Comparison of ENCODE assay signal across 8 cellular contexts in the genomic region with DNA sequence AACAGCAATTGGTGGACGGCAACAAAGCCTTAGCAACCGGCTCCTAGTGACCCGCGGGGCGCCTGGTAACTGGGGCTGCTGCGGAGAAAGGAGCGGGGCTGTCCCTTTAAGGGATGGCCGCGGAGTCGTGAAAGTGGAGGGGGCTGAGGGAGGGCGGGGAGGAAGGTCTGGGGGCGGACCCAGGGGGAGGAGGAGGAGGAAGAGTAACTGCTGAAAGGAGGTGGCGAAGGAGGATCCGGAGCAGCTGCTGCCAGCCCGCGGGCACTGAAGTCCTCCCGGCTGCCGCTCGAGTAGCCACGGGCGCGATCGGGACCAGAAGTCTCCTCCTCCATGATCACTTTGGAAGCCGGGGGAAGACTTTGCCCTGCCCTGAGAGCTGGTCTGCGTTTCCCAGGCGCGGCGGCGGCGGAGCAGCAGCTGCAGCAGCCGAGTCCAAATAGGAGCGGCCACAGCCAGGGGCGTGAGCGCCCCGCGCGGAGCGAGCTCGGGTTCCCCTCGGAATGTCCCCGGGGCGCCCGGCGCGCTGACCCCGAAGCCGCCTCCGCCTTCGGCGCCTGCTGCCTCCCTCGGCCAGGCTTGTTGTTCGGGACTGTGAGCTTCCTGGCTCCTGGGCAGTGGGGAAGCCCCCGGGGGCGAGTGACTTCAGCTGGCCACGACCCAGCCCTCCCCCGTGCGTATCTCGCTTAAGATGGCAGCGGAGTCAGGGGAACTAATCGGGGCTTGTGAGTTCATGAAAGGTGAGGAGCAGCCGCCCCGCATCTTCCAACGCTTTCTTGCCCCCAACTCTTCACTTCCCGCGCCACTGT. TPM values are rescaled to one million over a fixed set of nuclear protein-coding genes. Genes with fewer than 3 reads are reported as not detected.
A peak's percentile ranks its signal among the peaks of the same experiment; 100 is the strongest.
DNase-seq lines count a peak whose midpoint lies in the region; ATAC-seq, FAIRE-seq and TF ChIP-seq lines count a peak whose summit lies in the region.

Gene CDC14A (plus strand): TSS at position 240 of the 806 bp plus-strand sequence. CDS start 449 bp downstream, at position 689.

- no peaks in the 10 kb centered on the region for H3K27me3 ChIP-seq in BJ (ENCODE audit: control insufficient read depth, insufficient read depth, low read length)

- no peaks in the 10 kb centered on the region for H3K27me3 Mint-ChIP-seq in activated CD4-positive, alpha-beta T cell treated with anti-CD3 and anti-CD28 coated beads, Interleukin-2, amount 10 ng/mL, durations not matched to agents 24 days and 14 days

- peak; percentile 78 for DNase-seq in BJ (ENCODE audit: low read depth)
- DNase-seq in GM19239 (ENCODE audit: insufficient read length, low spot score) = peak; percentile 68
- DNase-seq in NCI-H524 treated with DMSO at 0.1 percent for 48 hours (lab: John Stamatoyannopoulos, UW) = peak; percentile 66
- peak; percentile 94 for DNase-seq in activated CD4-positive, alpha-beta T cell treated with anti-CD3 and anti-CD28 coated beads, Interleukin-2, amount 10 ng/mL, durations not matched to agents 24 days and 14 days
- peak; percentile 52 for DNase-seq in cortex of kidney (lab: John Stamatoyannopoulos, UW)
- peak; percentile 91 for DNase-seq in left lobe of liver (ENCODE audit: low spot score)
- DNase-seq in stimulated activated CD4-positive, alpha-beta T cell treated with anti-CD3 and anti-CD28 coated beads, Interleukin-2, amount 100 ng/mL, for 4 hours (ENCODE audit: low read depth) = peak; percentile 78

- H3K9me3 Mint-ChIP-seq in activated CD4-positive, alpha-beta T cell treated with anti-CD3 and anti-CD28 coated beads, Interleukin-2, amount 10 ng/mL, durations not matched to agents 24 days and 14 days = no peaks in the 10 kb centered on the region

- peaks cover 34% of the 10 kb centered on the region for H3K36me3 Mint-ChIP-seq in activated CD4-positive, alpha-beta T cell treated with anti-CD3 and anti-CD28 coated beads, Interleukin-2, amount 10 ng/mL, durations not matched to agents 24 days and 14 days (ENCODE audit: low read depth)

- no peak for TF ChIP-seq CTCF in BJ (IDR thresholded peaks at IDR 0.05; ENCODE audit: insufficient read depth, low read depth, low read length)

- intact Hi-C loops in activated CD4-positive, alpha-beta T cell treated with anti-CD3 and anti-CD28 coated beads, Interleukin-2, amount 10 ng/mL, durations not matched to agents 24 days and 14 days (cut with micrococcal nuclease) = loop anchor here (1.0 to 10.0 kb wide), 12 partner anchors 25 to 885 kb away; partner anchors contain the start of genes DBT, EXTL2, GPR88 and RTCA

- ATAC-seq in HG03457 (IDR thresholded peaks at IDR 0.05; ENCODE audit: unreplicated experiment) = peak; percentile 58
- ATAC-seq in left lobe of liver = peak; percentile 80

- H3K36me3 ChIP-seq in BJ (ENCODE audit: control insufficient read depth, insufficient read depth, low read length) = no peaks in the 10 kb centered on the region

- peak within 1 kb of the TSS; percentile 90 for H3K4me3 ChIP-seq in BJ (ENCODE audit: low read depth, low read length)

- H3K4me3 Mint-ChIP-seq in activated CD4-positive, alpha-beta T cell treated with anti-CD3 and anti-CD28 coated beads, Interleukin-2, amount 10 ng/mL, durations not matched to agents 24 days and 14 days = peak within 1 kb of the TSS; percentile 96

- H3K27ac Mint-ChIP-seq in activated CD4-positive, alpha-beta T cell treated with anti-CD3 and anti-CD28 coated beads, Interleukin-2, amount 10 ng/mL, durations not matched to agents 24 days and 14 days = peak within 1 kb of the TSS; percentile 98

- CTCF ChIA-PET in BJ (lab: Yijun Ruan, JAX) = interaction anchor here (0.6 to 1.6 kb wide), 4 partner anchors 39 to 667 kb away, joined by 3 to 4 read pairs (median 3); no protein-coding TSS in a partner anchor

- POLR2A ChIA-PET in BJ (lab: Charles Lee) = no interaction called here

- H3K4me1 Mint-ChIP-seq in activated CD4-positive, alpha-beta T cell treated with anti-CD3 and anti-CD28 coated beads, Interleukin-2, amount 10 ng/mL, durations not matched to agents 24 days and 14 days = peaks cover 50% of the 10 kb centered on the region

- peak; percentile 89 for FAIRE-seq in GM19239 (lab: Jason Lieb, UNC)

RNA-seq across cellular contexts. Expression of gene CDC14A, which starts in this region (rescaled TPM):
- 1.6 and 2.7 TPM in 2 replicates for polyA plus RNA-seq in BJ (2011; rRNA removed)
- 2.1 and 4.1 TPM in 2 replicates for polyA minus RNA-seq in BJ (2011; rRNA and poly(A)+ RNA removed)
- total RNA-seq in activated CD4-positive, alpha-beta T cell treated with anti-CD3 and anti-CD28 coated beads, Interleukin-2, amount 10 ng/mL, durations not matched to agents 24 days and 14 days = 10.3 and 11.0 TPM in 2 replicates
- total RNA-seq in left lobe of liver = 2.2 TPM

Comparison
In these comparisons a context has a peak if more than half of its experiments do, and no peak if none do; other contexts are left out.
1. Peak in every context shown above with its lines: DNase-seq, ATAC-seq and H3K4me3 ChIP-seq.